Comparison of ENCODE assay signal across 8 cellular contexts in the genomic region with DNA sequence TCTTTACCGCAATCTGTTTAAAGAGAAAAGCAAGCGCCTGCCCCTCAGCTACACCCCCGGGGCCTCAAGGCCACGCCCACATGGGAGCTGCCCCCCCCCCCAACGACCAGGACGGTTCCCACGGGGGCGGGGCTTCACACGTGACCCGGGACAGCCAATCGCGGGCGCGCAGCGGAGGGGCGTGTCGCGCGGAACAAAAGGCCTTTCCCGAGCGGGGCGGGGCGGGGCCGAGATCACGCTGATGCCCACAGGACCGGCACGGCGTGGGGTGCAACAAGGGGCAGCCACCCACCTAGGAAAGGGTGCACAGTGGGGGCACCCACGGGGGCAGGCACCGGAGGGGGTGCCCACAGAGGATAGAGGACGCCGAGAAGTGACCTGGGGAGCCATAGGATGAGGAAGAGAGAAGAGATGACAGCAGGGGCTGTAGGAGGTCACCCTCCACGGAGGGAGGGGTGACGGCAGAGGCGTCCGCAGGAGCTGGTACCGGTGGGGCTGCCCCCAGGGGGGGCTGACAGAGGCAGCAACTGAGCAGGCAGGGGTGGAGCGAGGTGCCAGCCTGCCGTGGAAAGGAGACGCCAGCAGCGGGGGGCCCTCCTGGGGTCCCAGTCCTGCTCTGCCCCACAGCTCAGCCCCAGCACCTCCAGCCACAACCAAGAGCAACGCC. TPM values are rescaled to one million over a fixed set of nuclear protein-coding genes. Genes with fewer than 3 reads are reported as not detected.
A peak's percentile ranks its signal among the peaks of the same experiment; 100 is the strongest.
DNase-seq lines count a peak whose midpoint lies in the region; ATAC-seq and TF ChIP-seq lines count a peak whose summit lies in the region.

No MANE protein-coding gene starts in this region.

- H3K4me1 ChIP-seq in ES-I3 (ENCODE audit: insufficient read depth, low read length): no peaks in the 10 kb centered on the region
- peaks cover 14% of the 10 kb centered on the region for H3K4me1 ChIP-seq in adipocyte (ENCODE audit: control insufficient read depth, insufficient read depth, low read length)
- H3K4me1 ChIP-seq in heart left ventricle: peaks cover 0 to 28% (median 14%) of the 10 kb centered on the region in 12 donors
- peaks cover 0 to 38% (median 20%) of the 10 kb centered on the region in 4 donors for H3K4me1 ChIP-seq in tibial artery

- DNase-seq in HFF-Myc (ENCODE audit: extremely low read depth, low read depth) (peak; percentile 30), NCI-H1092 (lab: John Stamatoyannopoulos, UW) (peak; percentile 79), SW480 (ENCODE audit: low spot score) (peak; percentile 73), adipocyte (ENCODE audit: low read depth) (peak; percentile 98), heart left ventricle (peak; percentile 95 to 98 (median 96)), pons (ENCODE audit: low spot score) (peak; percentile 80), tibial artery (peak; percentile 95 to 97)

- H3K9ac ChIP-seq in ES-I3 (ENCODE audit: low read depth, low read length) (peak overlapping the region; percentile 61; the same call in 1 of the 2 replicates), adipocyte (ENCODE audit: low read length) (peak overlapping the region; percentile 78)

- TF ChIP-seq CTCF in HFF-Myc (IDR thresholded peaks at IDR 0.05; ENCODE audit: low read depth, low read length, missing control alignments) (no peak), heart left ventricle (IDR thresholded peaks at IDR 0.05) (no peak), tibial artery (IDR thresholded peaks at IDR 0.05) (no peak)

- H3K4me3 ChIP-seq in HFF-Myc (replicated peaks; ENCODE audit: low read depth, low read length) (peak overlapping the region; percentile 45), adipocyte (ENCODE audit: low read length) (peak overlapping the region; percentile 85), heart left ventricle (peak overlapping the region in 11 of 12 donors; percentile 34 to 69 (median 60)), tibial artery (peak overlapping the region; percentile 50 to 52)

- 4 to 6% (median 5%) methylated on average over 26 to 42 of the region's 42 CpGs for WGBS in heart left ventricle, 4 donors

- no peak for TF ChIP-seq POLR2A in heart left ventricle (IDR thresholded peaks at IDR 0.05)

- intact Hi-C loops in heart left ventricle (cut with DNase I): loop anchor here in 1 of 10 donors (10.0 kb wide), 1 partner anchor 104 kb away; a partner anchor contains a TSS
- intact Hi-C loops in tibial artery (cut with DNase I; ENCODE audit: low total_unique reads): no loop called here

- H3K36me3 ChIP-seq in ES-I3 (ENCODE audit: insufficient read depth, low read length): no peaks in the 10 kb centered on the region
- H3K36me3 ChIP-seq in adipocyte (ENCODE audit: control insufficient read depth, insufficient read depth, low read length, severe bottlenecking): peaks cover 5% of the 10 kb centered on the region
- peaks cover 0 to 56% (median 11%) of the 10 kb centered on the region in 9 donors for H3K36me3 ChIP-seq in heart left ventricle
- peaks cover 0 to 56% (median 12%) of the 10 kb centered on the region in 3 donors for H3K36me3 ChIP-seq in tibial artery

- H3K27ac ChIP-seq in heart left ventricle (peak overlapping the region in 11 of 12 donors; percentile 13 to 65 (median 56)), tibial artery (peak overlapping the region; percentile 57 to 81)

- H3K9me3 ChIP-seq in ES-I3 (ENCODE audit: control insufficient read depth, insufficient read depth, low read length) (no peaks in the 10 kb centered on the region), adipocyte (ENCODE audit: control insufficient read depth, low read length) (no peaks in the 10 kb centered on the region), heart left ventricle (no peaks in the 10 kb centered on the region), tibial artery (no peaks in the 10 kb centered on the region)

- no peaks in the 10 kb centered on the region for H3K27me3 ChIP-seq in adipocyte (replicated peaks; ENCODE audit: control insufficient read depth, insufficient read depth, low read length)
- H3K27me3 ChIP-seq in heart left ventricle: no peaks in the 10 kb centered on the region
- H3K27me3 ChIP-seq in tibial artery: no peaks in the 10 kb centered on the region

- ATAC-seq in heart left ventricle: peak; percentile 93 to 98 (median 97)

RNA-seq across cellular contexts. Expression of a gene that starts 6.2 kb away (rescaled TPM):
- 10 to 100 TPM in 4 of 9 donors, 1 to 10 TPM in 5; 4.3 to 18.3 (median 9.4) TPM for total RNA-seq in heart left ventricle
- 1 to 10 TPM; 6.2 to 6.3 TPM for polyA plus RNA-seq in heart left ventricle

RNA-seq across cellular contexts. Expression of a gene that starts 12.2 kb away (rescaled TPM):
- 10 to 100 TPM in 7 of 9 donors, 1 to 10 TPM in 2; 8.9 to 21.3 (median 11.9) TPM for total RNA-seq in heart left ventricle
- 10 to 100 TPM; 10.9 to 34.2 TPM for polyA plus RNA-seq in heart left ventricle

RNA-seq across cellular contexts. Expression of a gene that starts 22.6 kb away (rescaled TPM):
- total RNA-seq in heart left ventricle: under 1 TPM in 4 of 9 donors, not detected in 5; 0.32 to 0.60 (median 0.41) TPM
- under 1 TPM in 1 of 2 donors, not detected in 1; 0.11 TPM for polyA plus RNA-seq in heart left ventricle

RNA-seq across cellular contexts. Expression of a gene that starts 36.1 kb away (rescaled TPM):
- 1 to 10 TPM in 2 of 9 donors, under 1 TPM in 5, not detected in 2; 0.31 to 1.5 (median 0.92) TPM for total RNA-seq in heart left ventricle
- under 1 TPM; 0.14 to 0.65 TPM for polyA plus RNA-seq in heart left ventricle

RNA-seq across cellular contexts. Expression of a gene that starts 56.6 kb away (rescaled TPM):
- total RNA-seq in heart left ventricle: 10 to 100 TPM; 25.4 to 54.2 (median 31.0) TPM
- 10 to 100 TPM; 31.9 to 45.0 TPM for polyA plus RNA-seq in heart left ventricle

Comparison
In these comparisons a context has a peak if more than half of its experiments do, and no peak if none do; other contexts are left out.
1. Peak in every context shown above with its lines: DNase-seq, ATAC-seq, H3K4me3 ChIP-seq and H3K27ac ChIP-seq.
2. DNase-seq: peak in every context shown above with its lines; median percentile 98 in adipocyte; 96 in heart left ventricle; 96 in tibial artery; 80 in pons; 79 in NCI-H1092; 73 in SW480; 30 in HFF-Myc.